ENCODE assay signal across 8 cellular contexts in the genomic region with DNA sequence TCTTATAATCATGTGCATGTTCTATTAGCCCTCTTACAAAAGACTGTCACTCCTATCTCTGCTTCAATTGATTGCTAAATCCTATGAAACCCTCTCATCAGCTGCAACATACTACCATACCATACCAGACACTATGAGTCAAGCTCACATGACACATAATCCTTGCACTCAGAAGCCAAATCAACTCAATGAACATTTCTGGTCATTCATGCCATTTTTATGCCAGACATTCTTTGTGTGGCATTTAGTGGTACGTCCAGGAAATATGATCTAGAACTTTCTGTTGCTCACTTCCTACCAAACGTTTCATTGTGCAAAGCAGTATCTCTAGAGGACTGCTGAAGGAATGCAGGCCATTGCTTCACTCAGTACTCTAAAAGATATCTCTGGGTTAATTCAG.
DNase-seq lines count a peak whose midpoint lies in the region; ATAC-seq, FAIRE-seq and TF ChIP-seq lines count a peak whose summit lies in the region.

No MANE protein-coding gene starts in this region.

- H3K27ac ChIP-seq in RWPE2 (ENCODE audit: poor library complexity, severe bottlenecking) (peak overlapping the region; percentile 69), Peyer's patch (no peak overlapping the region)

- H3K36me3 Mint-ChIP-seq in immature natural killer cell: peaks cover 0 to 19% (median 6%) of the 10 kb centered on the region in 3 donors

- peaks cover 16 to 42% of the 10 kb centered on the region in 2 donors for H3K4me1 Mint-ChIP-seq in immature natural killer cell

- H3K27me3 ChIP-seq in RWPE2 (ENCODE audit: insufficient read depth, poor library complexity, severe bottlenecking) (no peaks in the 10 kb centered on the region), Peyer's patch (no peaks in the 10 kb centered on the region)

- peaks cover 0 to 5% (median 0%) of the 10 kb centered on the region in 3 donors for H3K27me3 Mint-ChIP-seq in immature natural killer cell (ENCODE audit: low read depth in 3 of 3)

- H3K9me3 ChIP-seq in RWPE2 (ENCODE audit: severe bottlenecking): no peaks in the 10 kb centered on the region
- no peaks in the 10 kb centered on the region for H3K9me3 ChIP-seq in Peyer's patch

- H3K4me1 ChIP-seq in RWPE2 (ENCODE audit: insufficient read depth, poor library complexity, severe bottlenecking) (peaks cover 30% of the 10 kb centered on the region), Peyer's patch (peaks cover 0 to 6% (median 0%) of the 10 kb centered on the region in 4 donors)

- H3K4me3 ChIP-seq in RWPE2 (ENCODE audit: severe bottlenecking) (no peak overlapping the region), fibroblast of mammary gland (ENCODE audit: control insufficient read depth, low read depth, low read length) (no peak overlapping the region), skeletal muscle cell (ENCODE audit: low read depth, low read length) (no peak overlapping the region), Peyer's patch (no peak overlapping the region)

- FAIRE-seq in H54 (lab: Jason Lieb, UNC): peak; percentile 100

- H3K9me3 Mint-ChIP-seq in immature natural killer cell: no peaks in the 10 kb centered on the region

- peak overlapping the region in 1 of 6 donors; percentile 17 for H3K27ac Mint-ChIP-seq in immature natural killer cell

- H3K4me3 Mint-ChIP-seq in immature natural killer cell: no peak overlapping the region

- TF ChIP-seq CTCF in RWPE2 (IDR thresholded peaks at IDR 0.05; ENCODE audit: poor library complexity, severe bottlenecking): no peak
- TF ChIP-seq CTCF in fibroblast of mammary gland (conservative IDR thresholded peaks at IDR 0.05; ENCODE audit: control insufficient read depth, insufficient read depth, low read depth, low read length): no peak
- TF ChIP-seq CTCF in Peyer's patch (IDR thresholded peaks at IDR 0.05): no peak

- H3K36me3 ChIP-seq in RWPE2 (ENCODE audit: low read depth) (peaks cover 7% of the 10 kb centered on the region), Peyer's patch (no peaks in the 10 kb centered on the region)

- DNase-seq in H54 (ENCODE audit: insufficient read length, low spot score) (peak; percentile 60), RWPE2 (ENCODE audit: low spot score) (no peak), fibroblast of mammary gland (ENCODE audit: low read depth) (peak; percentile 95), skeletal muscle cell (ENCODE audit: low read depth) (peak; percentile 96), mesenteric fat pad (ENCODE audit: low spot score) (no peak), immature natural killer cell (no peak), Peyer's patch (no peak)

- no peak for TF ChIP-seq POLR2A in H54 (IDR thresholded peaks at IDR 0.05; ENCODE audit: low read depth, low read length)
- TF ChIP-seq POLR2A in Peyer's patch (IDR thresholded peaks at IDR 0.05): no peak

- peak; percentile 93 for ATAC-seq in RWPE2 (ENCODE audit: low read depth)
- no peak for ATAC-seq in GM21423 (IDR thresholded peaks at IDR 0.05; ENCODE audit: unreplicated experiment)

Comparison
In these comparisons a context has a peak if more than half of its experiments do, and no peak if none do; other contexts are left out.
1. DNase-seq: peak in H54 (single experiment), fibroblast of mammary gland (single experiment) and skeletal muscle cell (single experiment); none in RWPE2 (single experiment), mesenteric fat pad (single experiment), immature natural killer cell (0 of 3) and Peyer's patch (0 of 3).